In genomic region chr1:17826165-17826488, GRCh38 we compare ENCODE assay signal across 8 cellular contexts.
DNase-seq lines count a peak whose midpoint lies in the region; ATAC-seq and TF ChIP-seq lines count a peak whose summit lies in the region.

No MANE protein-coding gene starts in this region.

- H3K36me3 ChIP-seq in Peyer's patch, result no peaks in the 10 kb centered on the region

- H3K27me3 Mint-ChIP-seq in progenitor cell of endocrine pancreas, result peaks cover 40% of the 10 kb centered on the region

- no peak for TF ChIP-seq POLR2A in Peyer's patch (IDR thresholded peaks at IDR 0.05)

- no peaks in the 10 kb centered on the region for H3K4me1 Mint-ChIP-seq in progenitor cell of endocrine pancreas (ENCODE audit: low read depth)

- TF ChIP-seq CTCF in Peyer's patch (IDR thresholded peaks at IDR 0.05) (peak in 4 of 6 experiments; percentile 39 to 59 (median 52)), fibroblast of the aortic adventitia (IDR thresholded peaks at IDR 0.05; ENCODE audit: insufficient read depth, low read length) (peak; percentile 81), progenitor cell of endocrine pancreas (IDR thresholded peaks at IDR 0.05; ENCODE audit: unreplicated experiment) (peak; percentile 79)

- no peak overlapping the region for H3K27ac Mint-ChIP-seq in progenitor cell of endocrine pancreas

- DNase-seq in activated CD8-positive, alpha-beta memory T cell treated with anti-CD3 and anti-CD28 coated beads for 24 hours, result peak; percentile 54
- DNase-seq in activated CD8-positive, alpha-beta memory T cell treated with anti-CD3 and anti-CD28 coated beads, Interleukin-2, amount 50 U/mL, for 4 hours, result no peak
- peak in 2 of 3 donors; percentile 70 to 77 for DNase-seq in Peyer's patch
- DNase-seq in fibroblast of the aortic adventitia (ENCODE audit: low read depth), result peak; percentile 45
- peak; percentile 63 for DNase-seq in progenitor cell of endocrine pancreas (ENCODE audit: low spot score, unreplicated experiment)
- DNase-seq in middle frontal gyrus (ENCODE audit: extremely low spot score, low spot score), result no peak
- DNase-seq in NCI-H1092 (lab: John Stamatoyannopoulos, UW), result no peak

- H3K27ac ChIP-seq in Peyer's patch, result no peak overlapping the region

- no peaks in the 10 kb centered on the region for H3K9me3 Mint-ChIP-seq in progenitor cell of endocrine pancreas (ENCODE audit: low read depth)

- no peak overlapping the region for H3K4me3 Mint-ChIP-seq in progenitor cell of endocrine pancreas (ENCODE audit: low read depth)

- H3K27me3 ChIP-seq in Peyer's patch, result no peaks in the 10 kb centered on the region

- no peaks in the 10 kb centered on the region for H3K4me1 ChIP-seq in Peyer's patch

- no peak for ATAC-seq in HG03342 (IDR thresholded peaks at IDR 0.05; ENCODE audit: unreplicated experiment)

- no peaks in the 10 kb centered on the region for H3K9me3 ChIP-seq in Peyer's patch

- no peaks in the 10 kb centered on the region for H3K36me3 Mint-ChIP-seq in progenitor cell of endocrine pancreas (ENCODE audit: insufficient read depth)

- H3K4me3 ChIP-seq in Peyer's patch, result no peak overlapping the region
- no peak overlapping the region for H3K4me3 ChIP-seq in fibroblast of the aortic adventitia (ENCODE audit: low read depth, low read length)

Comparison
In these comparisons a context has a peak if more than half of its experiments do, and no peak if none do; other contexts are left out.
1. DNase-seq: peak in activated CD8-positive, alpha-beta memory T cell treated with anti-CD3 and anti-CD28 coated beads for 24 hours (single experiment), Peyer's patch (2 of 3), fibroblast of the aortic adventitia (single experiment) and progenitor cell of endocrine pancreas (single experiment); none in activated CD8-positive, alpha-beta memory T cell treated with anti-CD3 and anti-CD28 coated beads, Interleukin-2, amount 50 U/mL, for 4 hours (single experiment), middle frontal gyrus (single experiment) and NCI-H1092 (single experiment).
2. Peak in every context shown above with its lines, with median percentiles within 50 percentile points of each other: CTCF ChIP-seq.